ENCODE assay signal across 12 cellular contexts in genomic region chr21:39825250-39825649, GRCh38. TPM values are rescaled to one million over a fixed set of nuclear protein-coding genes. Genes with fewer than 3 reads are reported as not detected.
"Had no signal": no experiment of that assay in that cellular context is flagged by ENCODE, and none has a peak within 500 bp of the region (broad histone marks: within the 10 kb centered on the region; RNA-seq: fewer than 3 reads in every experiment).

No MANE protein-coding gene starts in this region.

- H3K9me3 ChIP-seq: HAP-1 had no signal

- H3K4me2 ChIP-seq: GM23338 had no signal

- FAIRE-seq: H1, H54 had no signal

- H2AFZ ChIP-seq: GM23248, GM23338 had no signal

- H3K36me3 ChIP-seq: HAP-1 had no signal

- H3K4me3 ChIP-seq: GM23248, GM23338, HAP-1 had no signal

- ATAC-seq: GM23338, HCT116 had no signal

- H3K27ac ChIP-seq: GM23248 had no signal

- H3K9ac ChIP-seq: GM23248 had no signal

- DNase-seq: GM23248, GOT3, H7, H9, HCEC 1CT, HFFc6 had no signal

- H3K4me1 ChIP-seq: HAP-1 had no signal

RNA-seq across cellular contexts. Expression of gene PCP4, which starts 42.0 kb away (rescaled TPM):
- total RNA-seq: GM23248, GM23338, H4, HFFc6 had no signal
- polyA plus RNA-seq: GM23248 had no signal
